Comparison of ENCODE assay signal across 8 cellular contexts in the genomic region with DNA sequence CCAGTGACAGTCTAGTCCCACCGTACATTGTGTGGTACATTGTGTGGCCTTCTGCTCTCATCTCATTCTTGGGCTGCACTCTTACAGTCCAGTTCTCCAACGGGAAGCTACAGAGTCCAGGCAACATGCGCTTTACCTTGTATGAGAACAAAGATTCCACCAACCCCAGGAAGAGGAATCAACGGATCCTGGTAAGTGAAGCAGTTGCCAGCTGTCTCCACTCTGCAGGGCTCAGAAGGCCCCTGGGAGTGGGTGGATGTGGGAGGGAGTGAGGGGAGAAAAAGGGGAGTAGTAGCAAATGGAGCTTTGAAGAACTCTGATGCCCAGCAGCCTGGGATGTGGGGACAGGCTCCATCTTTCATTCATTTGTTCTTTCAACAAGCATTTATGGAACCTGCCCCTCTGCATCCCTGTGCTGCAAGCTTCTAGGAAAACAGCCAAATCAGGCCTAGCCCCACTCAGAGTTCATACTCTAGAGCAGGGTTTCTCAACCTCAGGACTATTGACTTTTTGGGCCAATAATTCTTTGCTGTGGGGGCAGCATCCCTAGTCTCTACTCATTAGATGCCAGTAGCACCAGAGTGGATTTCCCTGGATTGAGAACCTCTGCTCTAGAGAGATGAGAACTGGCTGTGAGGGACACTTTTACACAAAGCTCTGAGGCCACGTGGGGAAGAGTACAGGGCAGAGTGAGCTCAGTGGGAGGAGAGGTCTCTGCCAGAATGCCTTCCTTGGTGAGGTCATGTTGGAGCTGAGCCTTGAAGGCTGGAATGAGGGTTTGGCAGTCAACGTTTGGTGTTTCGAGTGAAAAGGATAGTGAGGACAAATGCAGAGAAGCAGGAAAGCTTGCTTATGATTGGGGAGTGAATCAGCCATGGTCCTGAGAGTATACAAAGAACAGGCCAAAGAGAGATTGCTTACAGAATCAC. TPM values are rescaled to one million over a fixed set of nuclear protein-coding genes. Genes with fewer than 3 reads are reported as not detected.
A peak's percentile ranks its signal among the peaks of the same experiment; 100 is the strongest.
DNase-seq lines count a peak whose midpoint lies in the region; ATAC-seq lines count a peak whose summit lies in the region.

No MANE protein-coding gene starts in this region.

- POLR2A ChIA-PET in naive thymus-derived CD4-positive, alpha-beta T cell (lab: Charles Lee): interaction anchor here (0.8 to 2.8 kb wide), 6 partner anchors 15 to 105 kb away, joined by 3 to 52 read pairs (median 8); partner anchors contain the start of genes FBXO10, GRHPR, TOMM5 and ZBTB5

- H3K4me1 Mint-ChIP-seq in activated T-cell treated with anti-CD3 and anti-CD28 coated beads, Interleukin-2, amount 50 U/mL, for 24 hours (ENCODE audit: low read depth): peaks cover 49% of the 10 kb centered on the region
- H3K4me1 Mint-ChIP-seq in T-helper 17 cell: peaks cover 38% of the 10 kb centered on the region
- H3K4me1 Mint-ChIP-seq in naive thymus-derived CD4-positive, alpha-beta T cell: peaks cover 22 to 48% (median 42%) of the 10 kb centered on the region in 7 donors

- H3K27me3 Mint-ChIP-seq in activated T-cell treated with anti-CD3 and anti-CD28 coated beads, Interleukin-2, amount 50 U/mL, for 24 hours: peaks cover 2% of the 10 kb centered on the region
- peaks cover under 1% of the 10 kb centered on the region for H3K27me3 Mint-ChIP-seq in T-helper 17 cell
- H3K27me3 Mint-ChIP-seq in naive thymus-derived CD4-positive, alpha-beta T cell: peaks cover under 1 to 2% (median 1%) of the 10 kb centered on the region in 5 donors

- intact Hi-C loops in naive thymus-derived CD4-positive, alpha-beta T cell (cut with micrococcal nuclease): loop anchor here (5.0 to 10.0 kb wide), 5 partner anchors 35 to 912 kb away; partner anchors contain the start of genes MELK (in 1 of the 2), SLC25A51 (in 1 of the 2) and TRMT10B (in 1 of the 2)

- H3K27ac ChIP-seq in esophagus (ENCODE audit: low read depth in 2 of 2, low read length in 1 of 2): peak overlapping the region; percentile 43 to 89
- peak overlapping the region; percentile 85 for H3K27ac ChIP-seq in naive thymus-derived CD4-positive, alpha-beta T cell (ENCODE audit: low read depth, low read length)

- CTCF ChIA-PET in naive thymus-derived CD4-positive, alpha-beta T cell (lab: Charles Lee): interaction anchor here (1.0 to 1.3 kb wide), 3 partner anchors 24 to 71 kb away, joined by 3 read pairs; no protein-coding TSS in a partner anchor

- no peak for DNase-seq in activated T-cell treated with anti-CD3 and anti-CD28 coated beads, Interleukin-2, amount 50 U/mL, for 24 hours
- DNase-seq in activated T-cell treated with anti-CD3 and anti-CD28 coated beads for 4 hours (no peak), T-helper 17 cell (no peak), NCI-H526 treated with DMSO at 0.1 percent for 48 hours (lab: John Stamatoyannopoulos, UW) (no peak), foreskin melanocyte (no peak)
- DNase-seq in naive thymus-derived CD4-positive, alpha-beta T cell: peak in 1 of 9 donors; percentile 25

- H3K27ac Mint-ChIP-seq in activated T-cell treated with anti-CD3 and anti-CD28 coated beads, Interleukin-2, amount 50 U/mL, for 24 hours: peak overlapping the region; percentile 94
- peak overlapping the region; percentile 97 for H3K27ac Mint-ChIP-seq in T-helper 17 cell
- peak overlapping the region; percentile 88 to 97 (median 94) for H3K27ac Mint-ChIP-seq in naive thymus-derived CD4-positive, alpha-beta T cell

- H3K4me3 Mint-ChIP-seq in activated T-cell treated with anti-CD3 and anti-CD28 coated beads, Interleukin-2, amount 50 U/mL, for 24 hours: peak overlapping the region; percentile 91
- peak overlapping the region; percentile 97 for H3K4me3 Mint-ChIP-seq in T-helper 17 cell
- peak overlapping the region; percentile 88 to 98 (median 96) for H3K4me3 Mint-ChIP-seq in naive thymus-derived CD4-positive, alpha-beta T cell

- 11 to 18% methylated on average over 7 of the region's 7 CpGs for WGBS in esophagus, 2 donors

- no peaks in the 10 kb centered on the region for H3K9me3 ChIP-seq in T-helper 17 cell (ENCODE audit: control insufficient read depth, low read length, poor library complexity, severe bottlenecking)
- H3K9me3 ChIP-seq in esophagus (ENCODE audit: control insufficient read depth in 2 of 2, insufficient read depth in 1 of 2, low read depth in 1 of 2, low read length in 1 of 2): no peaks in the 10 kb centered on the region
- no peaks in the 10 kb centered on the region for H3K9me3 ChIP-seq in naive thymus-derived CD4-positive, alpha-beta T cell (ENCODE audit: control insufficient read depth in 2 of 3, low read length in 3 of 3)

- H3K27me3 ChIP-seq in esophagus (ENCODE audit: control insufficient read depth in 1 of 2, insufficient read depth in 2 of 2, low read length in 2 of 2): no peaks in the 10 kb centered on the region
- H3K27me3 ChIP-seq in naive thymus-derived CD4-positive, alpha-beta T cell (ENCODE audit: control insufficient read depth in 2 of 2, insufficient read depth in 2 of 2, low read length in 2 of 2): no peaks in the 10 kb centered on the region

- peaks cover 2 to 3% of the 10 kb centered on the region in 2 donors for H3K36me3 ChIP-seq in esophagus (ENCODE audit: control insufficient read depth in 2 of 2, insufficient read depth in 2 of 2, low read length in 1 of 2)
- H3K36me3 ChIP-seq in naive thymus-derived CD4-positive, alpha-beta T cell (ENCODE audit: control insufficient read depth in 2 of 3, insufficient read depth in 3 of 3, low read length in 3 of 3): peaks cover 0 to 22% (median 10%) of the 10 kb centered on the region in 3 experiments

- peak overlapping the region; percentile 70 to 84 for H3K4me3 ChIP-seq in esophagus (ENCODE audit: low read depth in 1 of 2, low read length in 2 of 2)
- H3K4me3 ChIP-seq in naive thymus-derived CD4-positive, alpha-beta T cell (ENCODE audit: low read length): peak overlapping the region; percentile 82

- peaks cover 59% of the 10 kb centered on the region for H3K36me3 Mint-ChIP-seq in activated T-cell treated with anti-CD3 and anti-CD28 coated beads, Interleukin-2, amount 50 U/mL, for 24 hours (ENCODE audit: low read depth)
- H3K36me3 Mint-ChIP-seq in T-helper 17 cell (ENCODE audit: low read depth): peaks cover 2% of the 10 kb centered on the region
- peaks cover 8 to 15% (median 10%) of the 10 kb centered on the region in 5 donors for H3K36me3 Mint-ChIP-seq in naive thymus-derived CD4-positive, alpha-beta T cell

- no peak for ATAC-seq in T-helper 17 cell
- ATAC-seq in naive thymus-derived CD4-positive, alpha-beta T cell: no peak
- ATAC-seq in HG03439 (IDR thresholded peaks at IDR 0.05; ENCODE audit: unreplicated experiment): no peak

- no peaks in the 10 kb centered on the region for H3K9me3 Mint-ChIP-seq in activated T-cell treated with anti-CD3 and anti-CD28 coated beads, Interleukin-2, amount 50 U/mL, for 24 hours
- H3K9me3 Mint-ChIP-seq in naive thymus-derived CD4-positive, alpha-beta T cell: peaks cover 0 to 2% (median 0%) of the 10 kb centered on the region in 11 donors

- H3K4me1 ChIP-seq in esophagus (ENCODE audit: control insufficient read depth in 2 of 2, insufficient read depth in 2 of 2, low read length in 1 of 2): peaks cover 0 to 15% of the 10 kb centered on the region in 2 donors
- peaks cover 20% of the 10 kb centered on the region in 2 donors for H3K4me1 ChIP-seq in naive thymus-derived CD4-positive, alpha-beta T cell (ENCODE audit: control insufficient read depth in 2 of 2, insufficient read depth in 2 of 2, low read length in 2 of 2)

RNA-seq across cellular contexts. Expression of gene POLR1E, which starts 1.1 kb away (rescaled TPM):
- 10 to 100 TPM; 28.6 to 38.3 TPM for total RNA-seq in T-helper 17 cell
- 10 to 100 TPM in 1 of 2 donors, 1 to 10 TPM in 1; 8.1 to 15.2 TPM for polyA plus RNA-seq in esophagus
- total RNA-seq in naive thymus-derived CD4-positive, alpha-beta T cell: 10 to 100 TPM; 24.7 to 40.0 (median 31.0) TPM
- polyA plus RNA-seq in naive thymus-derived CD4-positive, alpha-beta T cell: 10 to 100 TPM; 20.7 to 22.7 TPM

RNA-seq across cellular contexts. Expression of gene ZBTB5, which starts 21.6 kb away (rescaled TPM):
- 10 to 100 TPM; 13.9 to 16.5 TPM for total RNA-seq in T-helper 17 cell
- 1 to 10 TPM; 6.1 to 9.9 TPM for polyA plus RNA-seq in esophagus
- 10 to 100 TPM in 4 of 5 experiments, 1 to 10 TPM in 1; 8.5 to 16.8 (median 14.8) TPM for total RNA-seq in naive thymus-derived CD4-positive, alpha-beta T cell
- 1 to 10 TPM in 1 of 2 donors, under 1 TPM in 1; 0.60 to 1.4 TPM for polyA plus RNA-seq in naive thymus-derived CD4-positive, alpha-beta T cell
